In the genomic region with DNA sequence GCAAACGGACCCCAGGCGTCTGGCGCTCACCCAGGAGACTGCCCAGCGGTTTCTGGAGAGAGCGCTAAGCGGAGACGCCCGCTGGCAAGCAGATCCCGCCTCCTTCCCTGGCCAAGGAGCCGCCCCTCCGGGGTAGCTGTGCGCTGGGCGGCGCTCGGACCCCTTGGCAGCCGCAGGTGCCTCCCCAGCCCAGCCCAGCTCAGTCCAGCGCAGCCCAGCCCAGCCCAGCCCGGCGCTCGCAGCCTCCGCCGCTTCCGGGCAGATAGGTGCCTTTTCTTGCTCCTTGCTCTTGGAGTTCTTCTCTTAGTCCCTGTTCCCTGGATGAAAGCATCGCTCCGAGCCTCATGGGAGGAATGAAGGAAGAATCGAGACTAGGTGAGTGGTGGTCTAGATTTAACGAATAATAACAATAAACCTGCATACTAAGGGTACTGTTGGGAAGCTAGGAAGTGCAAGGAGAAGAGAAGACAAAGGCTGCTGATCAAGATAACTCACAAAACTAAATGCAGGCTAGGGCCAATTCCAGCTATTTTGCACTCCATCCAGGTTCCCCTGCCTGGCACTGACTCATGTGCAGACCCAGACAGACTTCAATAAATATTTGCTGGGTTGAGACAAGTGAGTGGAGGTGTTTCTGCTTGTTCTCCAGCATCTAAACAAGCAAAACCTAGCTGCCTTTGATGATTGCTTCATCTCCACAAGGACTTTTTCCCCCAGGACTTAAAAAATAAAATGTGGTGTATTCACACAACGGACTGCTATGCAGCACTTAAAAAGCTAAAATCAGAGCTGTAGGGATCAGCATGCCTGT, we compare ENCODE assay signal across 8 cellular contexts. TPM values are rescaled to one million over a fixed set of nuclear protein-coding genes. Genes with fewer than 3 reads are reported as not detected.
A peak's percentile ranks its signal among the peaks of the same experiment; 100 is the strongest.
DNase-seq lines count a peak whose midpoint lies in the region; ATAC-seq and TF ChIP-seq lines count a peak whose summit lies in the region.

Gene STK32A, plus strand, starts transcription at position 202 of the 811 bp plus-strand sequence. CDS start 4,609 bp downstream, outside the sequence.

- intact Hi-C loops in CD4-positive, alpha-beta memory T cell (cut with micrococcal nuclease), result no loop called here
- intact Hi-C loops in OCI-LY7 (cut with micrococcal nuclease; ENCODE audit: unreplicated experiment), result no loop called here

- no TSS peak for BruUV-seq in OCI-LY7 (replicated peaks; lab: Mats Ljungman, UMichigan)

- ATAC-seq in GM18873 (IDR thresholded peaks at IDR 0.05; ENCODE audit: low FRiP score, unreplicated experiment), result no peak
- no peak for ATAC-seq in HG03280 (IDR thresholded peaks at IDR 0.05; ENCODE audit: unreplicated experiment)

- H4K20me1 ChIP-seq in OCI-LY7 (ENCODE audit: insufficient read depth, low read length), result no peaks in the 10 kb centered on the region

- H3K27me3 Mint-ChIP-seq in CD4-positive, alpha-beta memory T cell, result peaks cover 23 to 31% of the 10 kb centered on the region in 2 donors

- no peaks in the 10 kb centered on the region for H3K36me3 Mint-ChIP-seq in CD4-positive, alpha-beta memory T cell

- H3K4me2 ChIP-seq in OCI-LY7 (ENCODE audit: low read length), result no peak within 1 kb of the TSS

- H3K79me2 ChIP-seq in OCI-LY7 (ENCODE audit: insufficient read depth, low read depth, low read length), result no peaks in the 10 kb centered on the region

- in situ Hi-C loops in astrocyte of the cerebellum (cut with HindIII; ENCODE audit: low sequenced_read_pairs), result no loop called here

- H3K27ac ChIP-seq in CD4-positive, alpha-beta memory T cell (ENCODE audit: low read depth, low read length), result no peak within 1 kb of the TSS
- no peak within 1 kb of the TSS for H3K27ac ChIP-seq in OCI-LY7 (ENCODE audit: low read depth, low read length, poor library complexity, severe bottlenecking)

- no peak within 1 kb of the TSS for H2AFZ ChIP-seq in OCI-LY7 (ENCODE audit: low read length)

- no peaks in the 10 kb centered on the region for H3K9me3 ChIP-seq in CD4-positive, alpha-beta memory T cell (ENCODE audit: control insufficient read depth in 1 of 2, low read length in 2 of 2)
- no peaks in the 10 kb centered on the region for H3K9me3 ChIP-seq in OCI-LY7 (ENCODE audit: low read length)

- no peak for DNase-seq in CD4-positive, alpha-beta memory T cell
- DNase-seq in NCI-H146 (lab: John Stamatoyannopoulos, UW), result peak; percentile 87
- no peak for DNase-seq in astrocyte of the cerebellum (ENCODE audit: low read depth)
- DNase-seq in retinal pigment epithelial cell (ENCODE audit: low read depth), result no peak
- no peak for DNase-seq in OCI-LY7 (ENCODE audit: low spot score)

- no peak for TF ChIP-seq CTCF in astrocyte of the cerebellum (IDR thresholded peaks at IDR 0.05; ENCODE audit: low read depth, low read length, missing control alignments)
- peak; percentile 21 for TF ChIP-seq CTCF in retinal pigment epithelial cell (conservative IDR thresholded peaks at IDR 0.05; ENCODE audit: low read depth, low read length)
- TF ChIP-seq CTCF in OCI-LY7 (conservative IDR thresholded peaks at IDR 0.05; ENCODE audit: low read length), result no peak

- CTCF ChIA-PET in CD4-positive, alpha-beta memory T cell (lab: Charles Lee; ENCODE audit: partially characterized antibody), result no interaction called here
- CTCF ChIA-PET in OCI-LY7 (lab: Charles Lee; ENCODE audit: unreplicated experiment), result no interaction called here

- peaks cover 11% of the 10 kb centered on the region for H3K27me3 ChIP-seq in CD4-positive, alpha-beta memory T cell (ENCODE audit: insufficient read depth, low read length)

- H3K9me3 Mint-ChIP-seq in CD4-positive, alpha-beta memory T cell, result peaks cover 0 to 2% (median 0%) of the 10 kb centered on the region in 8 donors

- H3K9me2 ChIP-seq in OCI-LY7 (ENCODE audit: insufficient read depth, low read length), result no peaks in the 10 kb centered on the region

- H3K4me3 Mint-ChIP-seq in CD4-positive, alpha-beta memory T cell, result peak within 1 kb of the TSS; percentile 22 to 75 (median 53)

- H3K4me1 Mint-ChIP-seq in CD4-positive, alpha-beta memory T cell, result peaks cover 0 to 11% (median 4%) of the 10 kb centered on the region in 4 donors

- POLR2A ChIA-PET in CD4-positive, alpha-beta memory T cell (lab: Charles Lee; ENCODE audit: partially characterized antibody), result no interaction called here
- POLR2A ChIA-PET in OCI-LY7 (lab: Charles Lee), result no interaction called here

- H3K36me3 ChIP-seq in CD4-positive, alpha-beta memory T cell (ENCODE audit: insufficient read depth, low read length), result no peaks in the 10 kb centered on the region
- H3K36me3 ChIP-seq in OCI-LY7 (ENCODE audit: insufficient read depth, low read length), result no peaks in the 10 kb centered on the region

- H3K27ac Mint-ChIP-seq in CD4-positive, alpha-beta memory T cell, result no peak within 1 kb of the TSS

- no peaks in the 10 kb centered on the region for H3K4me1 ChIP-seq in CD4-positive, alpha-beta memory T cell (ENCODE audit: insufficient read depth, low read length)
- H3K4me1 ChIP-seq in OCI-LY7 (ENCODE audit: insufficient read depth, low read length, poor library complexity, severe bottlenecking), result no peaks in the 10 kb centered on the region

- no peak within 1 kb of the TSS for H3K4me3 ChIP-seq in CD4-positive, alpha-beta memory T cell (ENCODE audit: low read length in 2 of 2)
- H3K4me3 ChIP-seq in astrocyte of the cerebellum (ENCODE audit: low read depth, low read length) (peak within 1 kb of the TSS; percentile 62), iPS-11a (ENCODE audit: low read depth, low read length) (peak within 1 kb of the TSS; percentile 60), retinal pigment epithelial cell (ENCODE audit: low read length) (peak within 1 kb of the TSS; percentile 69), OCI-LY7 (ENCODE audit: low read depth, low read length, poor library complexity, severe bottlenecking) (no peak within 1 kb of the TSS)

RNA-seq across cellular contexts. Expression of gene STK32A, which starts in this region (rescaled TPM):
- not detected for total RNA-seq in CD4-positive, alpha-beta memory T cell
- not detected for polyA plus RNA-seq in CD4-positive, alpha-beta memory T cell
- not detected in 2 replicates for total RNA-seq in OCI-LY7 (2014; rRNA removed; shearing (Covaris generic))
- total RNA-seq in OCI-LY7 (2022), result not detected in 2 replicates

Comparison
In these comparisons a context has a peak if more than half of its experiments do, and no peak if none do; other contexts are left out.
1. H3K4me3 ChIP-seq: peak in astrocyte of the cerebellum (single experiment), iPS-11a (single experiment) and retinal pigment epithelial cell (single experiment); none in CD4-positive, alpha-beta memory T cell (0 of 2) and OCI-LY7 (single experiment).